In genomic region chr11:84498016-84498415, GRCh38 we compare ENCODE assay signal across 14 cellular contexts.
DNase-seq lines count a peak whose midpoint lies in the region; ATAC-seq and TF ChIP-seq lines count a peak whose summit lies in the region.
"Had no signal": no experiment of that assay in that cellular context is flagged by ENCODE, and none has a peak within 500 bp of the region (broad histone marks: within the 10 kb centered on the region; RNA-seq: fewer than 3 reads in every experiment).

No MANE protein-coding gene starts in this region.

- DNase-seq in right cardiac atrium (peak; percentile 46 to 74 (median 70)), left ventricle myocardium superior (no peak), astrocyte of the hippocampus (ENCODE audit: low read depth, low spot score) (peak; percentile 75), kidney glomerular epithelial cell (lab: John Stamatoyannopoulos, UW) (peak; percentile 82), GM13977 (ENCODE audit: low spot score) (no peak), NCI-H1105 (lab: John Stamatoyannopoulos, UW) (no peak), GDM1 (lab: John Stamatoyannopoulos, UW) (no peak)
- DNase-seq: activated effector memory CD4-positive, alpha-beta T cell treated with Interleukin-2 at 50 U/mL for 16 hours; erythroblast; NCI-H82; small intestine; trophoblast cell had no signal

- no peak overlapping the region for H3K4me3 ChIP-seq in right cardiac atrium (ENCODE audit: low read length)
- H3K4me3 ChIP-seq: A549 had no signal

- H3K9me3 ChIP-seq in right cardiac atrium (ENCODE audit: control insufficient read depth, low read length): no peaks in the 10 kb centered on the region
- H3K9me3 ChIP-seq: A549 had no signal

- in situ Hi-C loops in GM13977 (cut with MboI; ENCODE audit: low pct_unique_long_range_greater_than_20kb, low sequenced_read_pairs, unreplicated experiment): no loop called here

- intact Hi-C loops in right cardiac atrium (cut with DNase I) (no loop called here), left ventricle myocardium superior (cut with micrococcal nuclease) (no loop called here)

- no peaks in the 10 kb centered on the region for H3K27me3 ChIP-seq in right cardiac atrium (ENCODE audit: control insufficient read depth, insufficient read depth)

- 37% methylated on average over 4 of the region's 4 CpGs for WGBS in right cardiac atrium

- no peak overlapping the region for H3K27ac ChIP-seq in right cardiac atrium (ENCODE audit: low read length)
- H3K27ac ChIP-seq: A549 had no signal

- TF ChIP-seq CTCF in GM13977 (IDR thresholded peaks at IDR 0.05; ENCODE audit: extremely low read depth, insufficient read depth, missing control alignments): no peak

- ATAC-seq in right cardiac atrium (peak; percentile 87 to 97), left ventricle myocardium superior (no peak), HG02885 (IDR thresholded peaks at IDR 0.05; ENCODE audit: poor library complexity, unreplicated experiment) (no peak)
- ATAC-seq: A549 had no signal

- H3K4me1 ChIP-seq in right cardiac atrium (ENCODE audit: control insufficient read depth, insufficient read depth, low read length): peaks cover 3% of the 10 kb centered on the region
- H3K4me1 ChIP-seq: A549 had no signal

Comparison
In these comparisons a context has a peak if more than half of its experiments do, and no peak if none do; other contexts are left out.
1. ATAC-seq: peak in right cardiac atrium (2 of 2); none in left ventricle myocardium superior (single experiment) and HG02885 (single experiment).
2. DNase-seq: peak in right cardiac atrium (3 of 3), astrocyte of the hippocampus (single experiment) and kidney glomerular epithelial cell (single experiment); none in left ventricle myocardium superior (single experiment), GM13977 (single experiment), NCI-H1105 (single experiment) and GDM1 (single experiment).